Comparison of ENCODE assay signal across 8 cellular contexts in genomic region chr10:484441-484924, GRCh38.
A peak's percentile ranks its signal among the peaks of the same experiment; 100 is the strongest.
DNase-seq lines count a peak whose midpoint lies in the region; ATAC-seq and TF ChIP-seq lines count a peak whose summit lies in the region.

No MANE protein-coding gene starts in this region.

- TF ChIP-seq CTCF in GM12865 (IDR thresholded peaks at IDR 0.05; ENCODE audit: insufficient read depth, low read depth, low read length, missing control alignments) (no peak), esophagus squamous epithelium (IDR thresholded peaks at IDR 0.05) (no peak), osteocyte (IDR thresholded peaks at IDR 0.05) (no peak)

- ATAC-seq in HG03378 (IDR thresholded peaks at IDR 0.05; ENCODE audit: unreplicated experiment) (peak; percentile 57), HG03196 (IDR thresholded peaks at IDR 0.05; ENCODE audit: unreplicated experiment) (no peak)

- no peak for TF ChIP-seq POLR2A in esophagus squamous epithelium (IDR thresholded peaks at IDR 0.05)

- CTCF ChIA-PET in activated CD4-positive, alpha-beta memory T cell treated with anti-CD3 and anti-CD28 coated beads for 36 hours (lab: Charles Lee): no interaction called here

- H3K36me3 ChIP-seq in esophagus squamous epithelium: no peaks in the 10 kb centered on the region

- intact Hi-C loops in activated CD4-positive, alpha-beta memory T cell treated with anti-CD3 and anti-CD28 coated beads for 36 hours (cut with micrococcal nuclease): no loop called here
- intact Hi-C loops in esophagus squamous epithelium (cut with DNase I): no loop called here

- peak overlapping the region; percentile 79 for H3K4me3 Mint-ChIP-seq in activated CD4-positive, alpha-beta memory T cell treated with anti-CD3 and anti-CD28 coated beads for 36 hours
- H3K4me3 Mint-ChIP-seq in osteocyte (ENCODE audit: unreplicated experiment): peak overlapping the region; percentile 80

- no peaks in the 10 kb centered on the region for H3K36me3 Mint-ChIP-seq in activated CD4-positive, alpha-beta memory T cell treated with anti-CD3 and anti-CD28 coated beads for 36 hours
- H3K36me3 Mint-ChIP-seq in osteocyte (ENCODE audit: unreplicated experiment): no peaks in the 10 kb centered on the region

- H3K4me1 Mint-ChIP-seq in activated CD4-positive, alpha-beta memory T cell treated with anti-CD3 and anti-CD28 coated beads for 36 hours (ENCODE audit: low read depth): peaks cover 8% of the 10 kb centered on the region
- H3K4me1 Mint-ChIP-seq in osteocyte (ENCODE audit: unreplicated experiment): peaks cover 41% of the 10 kb centered on the region

- DNase-seq in GM12865 (ENCODE audit: low read depth) (peak; percentile 62), esophagus squamous epithelium (lab: John Stamatoyannopoulos, UW) (no peak), osteocyte (ENCODE audit: extremely low spot score, unreplicated experiment) (peak; percentile 89), DMS 273 treated with DMSO at 0.1 percent for 48 hours (lab: John Stamatoyannopoulos, UW) (no peak), DMS114 treated with DMSO at 0.1 percent for 48 hours (lab: John Stamatoyannopoulos, UW; ENCODE audit: unreplicated experiment) (no peak)
- peak; percentile 51 for DNase-seq in activated CD4-positive, alpha-beta memory T cell treated with anti-CD3 and anti-CD28 coated beads for 36 hours

- 26 to 45% methylated on average over 7 to 20 of the region's 24 CpGs for WGBS in esophagus squamous epithelium, 2 donors

- POLR2A ChIA-PET in activated CD4-positive, alpha-beta memory T cell treated with anti-CD3 and anti-CD28 coated beads for 36 hours (lab: Charles Lee): no interaction called here

- peak overlapping the region; percentile 82 for H3K27ac Mint-ChIP-seq in activated CD4-positive, alpha-beta memory T cell treated with anti-CD3 and anti-CD28 coated beads for 36 hours
- peak overlapping the region; percentile 96 for H3K27ac Mint-ChIP-seq in osteocyte (ENCODE audit: unreplicated experiment)

- no peaks in the 10 kb centered on the region for H3K9me3 Mint-ChIP-seq in activated CD4-positive, alpha-beta memory T cell treated with anti-CD3 and anti-CD28 coated beads for 36 hours
- no peaks in the 10 kb centered on the region for H3K9me3 Mint-ChIP-seq in osteocyte (ENCODE audit: unreplicated experiment)

- no peaks in the 10 kb centered on the region for H3K27me3 ChIP-seq in esophagus squamous epithelium

- peak overlapping the region; percentile 77 to 86 (median 82) for H3K27ac ChIP-seq in esophagus squamous epithelium

- peaks cover 2% of the 10 kb centered on the region for H3K27me3 Mint-ChIP-seq in activated CD4-positive, alpha-beta memory T cell treated with anti-CD3 and anti-CD28 coated beads for 36 hours
- no peaks in the 10 kb centered on the region for H3K27me3 Mint-ChIP-seq in osteocyte (ENCODE audit: unreplicated experiment)

- H3K9me3 ChIP-seq in esophagus squamous epithelium: no peaks in the 10 kb centered on the region

- H3K4me3 ChIP-seq in GM12865 (ENCODE audit: low read depth, low read length) (peak overlapping the region; percentile 75), esophagus squamous epithelium (peak overlapping the region; percentile 34 to 62 (median 54))

- H3K4me1 ChIP-seq in esophagus squamous epithelium: peaks cover 7 to 59% (median 18%) of the 10 kb centered on the region in 3 donors

Comparison
In these comparisons a context has a peak if more than half of its experiments do, and no peak if none do; other contexts are left out.
1. DNase-seq: peak in GM12865 (single experiment), activated CD4-positive, alpha-beta memory T cell treated with anti-CD3 and anti-CD28 coated beads for 36 hours (single experiment) and osteocyte (single experiment); none in esophagus squamous epithelium (single experiment), DMS 273 treated with DMSO at 0.1 percent for 48 hours (single experiment) and DMS114 treated with DMSO at 0.1 percent for 48 hours (single experiment).